ENCODE assay signal across 20 cellular contexts in the genomic region with DNA sequence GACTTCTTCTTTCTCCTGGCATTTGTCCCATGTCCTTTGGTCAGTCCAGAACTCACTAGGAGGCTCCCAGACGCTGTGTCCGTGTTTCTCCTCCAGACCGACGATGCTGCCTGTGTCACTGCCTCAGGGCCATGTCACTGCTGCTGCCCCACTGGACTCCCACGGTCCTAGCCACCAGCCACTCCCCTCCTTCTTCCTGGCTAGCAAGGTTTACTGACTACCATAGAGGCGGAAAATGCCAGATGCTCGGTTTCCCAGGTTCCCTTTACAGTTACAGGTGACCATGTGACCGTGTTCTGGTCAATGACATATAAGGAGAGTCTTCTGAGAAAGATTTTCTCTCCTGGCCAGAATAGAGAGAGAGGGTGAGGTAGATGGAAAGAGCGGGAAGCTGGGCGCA. TPM values are rescaled to one million over a fixed set of nuclear protein-coding genes. Genes with fewer than 3 reads are reported as not detected.
DNase-seq lines count a peak whose midpoint lies in the region; FAIRE-seq and TF ChIP-seq lines count a peak whose summit lies in the region.
"Had no signal": no experiment of that assay in that cellular context is flagged by ENCODE, and none has a peak within 500 bp of the region (broad histone marks: within the 10 kb centered on the region; RNA-seq: fewer than 3 reads in every experiment).

No MANE protein-coding gene starts in this region.

- no peaks in the 10 kb centered on the region for H3K36me3 ChIP-seq in endodermal cell (ENCODE audit: control insufficient read depth, insufficient read depth, low read length)
- H3K36me3 ChIP-seq: BLaER1 had no signal

- peaks cover 3% of the 10 kb centered on the region for H3K4me1 ChIP-seq in endodermal cell (ENCODE audit: control insufficient read depth, insufficient read depth, low read length)

- no peaks in the 10 kb centered on the region for H3K9me3 ChIP-seq in endodermal cell (ENCODE audit: control insufficient read depth, low read length)
- H3K9me3 ChIP-seq: A549, BLaER1 had no signal

- 85 to 89% methylated on average over 10 of the region's 10 CpGs for WGBS in endodermal cell (ENCODE audit: insufficient coverage in 1 of 2, insufficient read length in 1 of 2), 2 experiments

- DNase-seq in DMS53 (lab: John Stamatoyannopoulos, UW) (peak; percentile 0), DMS53 treated with DMSO at 0.1 percent for 48 hours (lab: John Stamatoyannopoulos, UW; ENCODE audit: unreplicated experiment) (no peak), endodermal cell (no peak), posterior vena cava (ENCODE audit: low spot score) (peak; percentile 37), frontal cortex (ENCODE audit: low spot score in 2 of 2) (no peak)
- DNase-seq in activated CD4-positive, alpha-beta T cell treated with anti-CD3 and anti-CD28 coated beads, Interleukin-2, amount 10 ng/mL, durations not matched to agents 24 days and 14 days, result no peak
- DNase-seq in stimulated activated naive CD4-positive, alpha-beta T cell (lab: John Stamatoyannopoulos, UW), result no peak
- DNase-seq: CD4-positive, alpha-beta memory T cell; HFFc6 had no signal

- no peak for FAIRE-seq in frontal cortex (lab: Jason Lieb, UNC)
- FAIRE-seq: A549, G401.6, GM12891, GM19239, H54, K562 had no signal

- H3K27ac ChIP-seq in endodermal cell (ENCODE audit: low read depth, low read length), result no peak overlapping the region
- H3K27ac ChIP-seq: 22Rv1, A549, BLaER1, GM23248, HL-60 had no signal

- peak overlapping the region; percentile 4 for H3K27ac Mint-ChIP-seq in endodermal cell
- no peak overlapping the region for H3K27ac Mint-ChIP-seq in activated CD4-positive, alpha-beta T cell treated with anti-CD3 and anti-CD28 coated beads, Interleukin-2, amount 10 ng/mL, durations not matched to agents 24 days and 14 days
- H3K27ac Mint-ChIP-seq: CD4-positive, alpha-beta memory T cell had no signal

- intact Hi-C loops in posterior vena cava (cut with DNase I), result loop anchor here in 1 of 2 donors (5.0 kb wide), 1 partner anchor 137 kb away; no protein-coding TSS in a partner anchor
- intact Hi-C loops in activated CD4-positive, alpha-beta T cell treated with anti-CD3 and anti-CD28 coated beads, Interleukin-2, amount 10 ng/mL, durations not matched to agents 24 days and 14 days (cut with micrococcal nuclease), result loop anchor here (5.0 kb wide), 2 partner anchors 53 to 717 kb away; no protein-coding TSS in a partner anchor

- no peak for TF ChIP-seq CTCF in endodermal cell (conservative IDR thresholded peaks at IDR 0.05)

- H3K4me1 Mint-ChIP-seq in endodermal cell, result no peaks in the 10 kb centered on the region
- H3K4me1 Mint-ChIP-seq in activated CD4-positive, alpha-beta T cell treated with anti-CD3 and anti-CD28 coated beads, Interleukin-2, amount 10 ng/mL, durations not matched to agents 24 days and 14 days, result peaks cover 8% of the 10 kb centered on the region

- no peak overlapping the region for H3K9ac ChIP-seq in endodermal cell (ENCODE audit: extremely low read depth, low read length, poor library complexity, severe bottlenecking)
- H3K9ac ChIP-seq: BLaER1, GM23248 had no signal

- no peak overlapping the region for H3K4me3 Mint-ChIP-seq in endodermal cell
- no peak overlapping the region for H3K4me3 Mint-ChIP-seq in activated CD4-positive, alpha-beta T cell treated with anti-CD3 and anti-CD28 coated beads, Interleukin-2, amount 10 ng/mL, durations not matched to agents 24 days and 14 days
- H3K4me3 Mint-ChIP-seq: CD14-positive monocyte; CD4-positive, alpha-beta memory T cell; HFFc6 had no signal

- H3K36me3 Mint-ChIP-seq in endodermal cell (ENCODE audit: low read depth), result no peaks in the 10 kb centered on the region
- H3K36me3 Mint-ChIP-seq in activated CD4-positive, alpha-beta T cell treated with anti-CD3 and anti-CD28 coated beads, Interleukin-2, amount 10 ng/mL, durations not matched to agents 24 days and 14 days (ENCODE audit: low read depth), result no peaks in the 10 kb centered on the region
- H3K36me3 Mint-ChIP-seq: CD14-positive monocyte; CD4-positive, alpha-beta memory T cell had no signal

- no peaks in the 10 kb centered on the region for H3K27me3 ChIP-seq in endodermal cell (ENCODE audit: control insufficient read depth, insufficient read depth, low read length, poor library complexity, severe bottlenecking)
- H3K27me3 ChIP-seq: BLaER1 had no signal

- no peaks in the 10 kb centered on the region for H3K27me3 Mint-ChIP-seq in endodermal cell (ENCODE audit: insufficient read depth)
- peaks cover 10% of the 10 kb centered on the region for H3K27me3 Mint-ChIP-seq in activated CD4-positive, alpha-beta T cell treated with anti-CD3 and anti-CD28 coated beads, Interleukin-2, amount 10 ng/mL, durations not matched to agents 24 days and 14 days

- no peaks in the 10 kb centered on the region for H3K9me3 Mint-ChIP-seq in endodermal cell
- no peaks in the 10 kb centered on the region for H3K9me3 Mint-ChIP-seq in activated CD4-positive, alpha-beta T cell treated with anti-CD3 and anti-CD28 coated beads, Interleukin-2, amount 10 ng/mL, durations not matched to agents 24 days and 14 days
- H3K9me3 Mint-ChIP-seq: CD4-positive, alpha-beta memory T cell; HFFc6 had no signal

- no peak overlapping the region for H3K4me3 ChIP-seq in endodermal cell (ENCODE audit: low read length)
- H3K4me3 ChIP-seq: A549, BLaER1, GM23248, K562 had no signal

RNA-seq across cellular contexts. Expression of a gene that starts 40.7 kb away (rescaled TPM):
- 100 to 1,000 TPM; 104 to 120 TPM for total RNA-seq in endodermal cell
- 137 TPM for polyA plus RNA-seq in endodermal cell (2013, experiment 1 of 2)
- polyA plus RNA-seq in endodermal cell (2013, experiment 2 of 2), result 135 TPM
- total RNA-seq in posterior vena cava, result 100 to 1,000 TPM; 114 to 124 TPM
- 390 TPM for total RNA-seq in frontal cortex
- total RNA-seq in activated CD4-positive, alpha-beta T cell treated with anti-CD3 and anti-CD28 coated beads, Interleukin-2, amount 10 ng/mL, durations not matched to agents 24 days and 14 days, result 3.6 and 3.9 TPM in 2 replicates
- polyA plus RNA-seq: CD14-positive monocyte had no signal

Comparison
In these comparisons a context has a peak if more than half of its experiments do, and no peak if none do; other contexts are left out.
1. DNase-seq: peak in DMS53 (single experiment) and posterior vena cava (single experiment); none in DMS53 treated with DMSO at 0.1 percent for 48 hours (single experiment), endodermal cell (single experiment), frontal cortex (0 of 2), activated CD4-positive, alpha-beta T cell treated with anti-CD3 and anti-CD28 coated beads, Interleukin-2, amount 10 ng/mL, durations not matched to agents 24 days and 14 days (single experiment) and stimulated activated naive CD4-positive, alpha-beta T cell (0 of 6).
2. RNA of a gene that starts 40.7 kb away (total RNA-seq): 390 TPM in frontal cortex (single experiment), 114 to 124 TPM in posterior vena cava and 104 to 120 TPM in endodermal cell; 3.6 to 3.9 TPM in activated CD4-positive, alpha-beta T cell treated with anti-CD3 and anti-CD28 coated beads, Interleukin-2, amount 10 ng/mL, durations not matched to agents 24 days and 14 days; every median in the first group is over 10 times any median in the second.